ENCODE assay signal across 12 cellular contexts in the genomic region with DNA sequence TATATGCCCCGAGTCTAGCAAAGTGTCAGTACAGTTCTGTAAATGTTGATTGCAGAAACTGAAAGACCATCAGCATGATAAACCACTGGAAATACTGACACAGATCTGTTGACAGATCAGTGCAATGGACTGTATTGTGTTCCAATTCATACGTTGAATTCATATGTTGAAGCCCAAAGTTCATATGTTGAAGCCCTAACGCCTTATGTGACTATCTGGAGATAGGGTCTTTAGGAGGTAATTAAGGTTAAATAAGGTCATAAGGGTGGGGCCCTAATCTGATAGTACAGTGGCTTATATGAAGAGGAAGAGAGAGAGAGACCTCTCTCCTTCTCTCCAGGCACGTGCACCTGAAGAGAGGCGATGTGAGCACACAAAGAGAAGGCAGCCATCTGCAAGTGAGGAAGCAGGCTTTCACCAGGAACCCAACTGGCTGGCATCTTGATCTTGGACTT.
A peak's percentile ranks its signal among the peaks of the same experiment; 100 is the strongest.
DNase-seq lines count a peak whose midpoint lies in the region; ATAC-seq, FAIRE-seq and TF ChIP-seq lines count a peak whose summit lies in the region.
"Had no signal": no experiment of that assay in that cellular context is flagged by ENCODE, and none has a peak within 500 bp of the region (broad histone marks: within the 10 kb centered on the region; RNA-seq: fewer than 3 reads in every experiment).

No MANE protein-coding gene starts in this region.

- H3K4me1 ChIP-seq in heart right ventricle = peaks cover 0 to 6% (median 0%) of the 10 kb centered on the region in 9 donors

- no peaks in the 10 kb centered on the region for H3K36me3 ChIP-seq in heart right ventricle

- no peak overlapping the region for H3K27ac ChIP-seq in heart right ventricle

- TF ChIP-seq CTCF in heart right ventricle (IDR thresholded peaks at IDR 0.05) = no peak

- ATAC-seq in GM19035 (IDR thresholded peaks at IDR 0.05; ENCODE audit: unreplicated experiment) = peak; percentile 51
- ATAC-seq in HG02678 (IDR thresholded peaks at IDR 0.05; ENCODE audit: unreplicated experiment) = peak; percentile 57
- ATAC-seq in HG03521 (IDR thresholded peaks at IDR 0.05; ENCODE audit: unreplicated experiment) = peak; percentile 48
- no peak for ATAC-seq in heart right ventricle

- peak; percentile 96 for FAIRE-seq in GM12891 (lab: Jason Lieb, UNC)

- intact Hi-C loops in heart right ventricle (cut with DNase I) = no loop called here

- DNase-seq in GM12891 (ENCODE audit: insufficient read length, low spot score) (no peak), CD1c-positive myeloid dendritic cell (ENCODE audit: extremely low spot score) (no peak), heart right ventricle (no peak), SIG-M5 (lab: John Stamatoyannopoulos, UW) (no peak), retina (no peak)
- DNase-seq: activated gamma-delta T cell, hippocampal formation, Karpas-422, NCI-H774 had no signal

- 66 to 77% methylated on average over 5 of the region's 5 CpGs for WGBS in heart right ventricle, 2 donors

- TF ChIP-seq POLR2A in GM12891 (IDR thresholded peaks at IDR 0.05; ENCODE audit: low read depth, low read length) = peak; percentile 71

- H3K4me3 ChIP-seq in heart right ventricle = no peak overlapping the region

- no peaks in the 10 kb centered on the region for H3K9me3 ChIP-seq in heart right ventricle

- no peaks in the 10 kb centered on the region for H3K27me3 ChIP-seq in heart right ventricle

TF ChIP-seq in GM12891, 5 proteins besides CTCF, POLR2A, EP300 and RAD21:
- TF ChIP-seq PAX5 (IDR thresholded peaks at IDR 0.05; ENCODE audit: insufficient read depth, low read length, severe bottlenecking) (no peak), SPI1 (IDR thresholded peaks at IDR 0.05; ENCODE audit: low read depth, low read length) (0 out of 2 replicates have a peak, but pooled peaks have one; percentile 16), POLR2AphosphoS5 (IDR thresholded peaks at IDR 0.05; ENCODE audit: low read depth, low read length) (peak; percentile 80), TAF1 (IDR thresholded peaks at IDR 0.05; ENCODE audit: low read depth, low read length) (0 out of 2 replicates have a peak, but pooled peaks have one; percentile 23), POU2F2 (IDR thresholded peaks at IDR 0.05; ENCODE audit: low read depth, low read length) (no peak)
TF ChIP-seq in GM12891: peak in this region for 3.

Comparison
In these comparisons a context has a peak if more than half of its experiments do, and no peak if none do; other contexts are left out.
1. ATAC-seq: peak in GM19035 (single experiment), HG02678 (single experiment) and HG03521 (single experiment); none in heart right ventricle (0 of 8).